Comparison of ENCODE assay signal across 15 cellular contexts in the genomic region with DNA sequence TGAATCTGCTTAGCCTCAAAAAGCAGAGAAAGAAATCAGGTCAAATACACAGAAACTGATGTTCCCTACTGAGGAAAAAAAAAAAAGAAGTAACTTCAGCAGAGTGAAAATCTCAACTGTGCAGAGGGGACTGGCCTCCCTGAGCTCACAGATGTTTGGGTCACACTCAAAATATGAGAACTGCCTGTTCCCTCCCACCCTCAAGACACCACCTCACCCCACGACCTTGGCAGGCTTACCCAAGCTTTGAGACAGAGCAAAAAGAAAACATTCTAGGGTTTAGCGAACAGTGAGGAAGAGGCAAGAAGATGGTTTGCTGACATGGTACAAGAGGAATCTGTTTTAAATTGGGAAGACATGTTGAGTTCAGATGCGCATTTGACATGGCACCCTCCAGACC. TPM values are rescaled to one million over a fixed set of nuclear protein-coding genes. Genes with fewer than 3 reads are reported as not detected.
DNase-seq lines count a peak whose midpoint lies in the region; ATAC-seq, FAIRE-seq and TF ChIP-seq lines count a peak whose summit lies in the region.
"Had no signal": no experiment of that assay in that cellular context is flagged by ENCODE, and none has a peak within 500 bp of the region (broad histone marks: within the 10 kb centered on the region; RNA-seq: fewer than 3 reads in every experiment).

No MANE protein-coding gene starts in this region.

- intact Hi-C loops in Right ventricle myocardium superior (cut with DNase I), result no loop called here
- intact Hi-C loops in prostate gland (cut with DNase I), result loop anchor here (5.0 kb wide), 1 partner anchor 51 kb away; the partner anchor contains the start of gene NID1

- no peak overlapping the region for H3K4me3 ChIP-seq in prostate gland

- FAIRE-seq in D721Med (lab: Jason Lieb, UNC), result no peak

- no peaks in the 10 kb centered on the region for H3K9me3 Mint-ChIP-seq in activated naive CD4-positive, alpha-beta T cell treated with anti-CD3 and anti-CD28 coated beads, Interleukin-2, amount 50 U/mL, for 24 hours
- H3K9me3 Mint-ChIP-seq in activated CD4-positive, alpha-beta T cell treated with anti-CD3 and anti-CD28 coated beads, Interleukin-2, amount 10 ng/mL, durations not matched to agents 7 days and 5 days, result no peaks in the 10 kb centered on the region
- H3K9me3 Mint-ChIP-seq: central memory CD8-positive, alpha-beta T cell; T-cell had no signal

- POLR2A ChIA-PET in activated CD4-positive, alpha-beta T cell treated with anti-CD3 and anti-CD28 coated beads, Interleukin-2, amount 10 ng/mL, durations not matched to agents 7 days and 5 days (lab: Charles Lee), result interaction anchor here (0.6 kb wide), 1 partner anchor 508 kb away, joined by 6 read pairs; the partner anchor contains the start of gene LGALS8

- no peaks in the 10 kb centered on the region for H3K9me3 ChIP-seq in prostate gland

- no peaks in the 10 kb centered on the region for H3K4me1 Mint-ChIP-seq in activated naive CD4-positive, alpha-beta T cell treated with anti-CD3 and anti-CD28 coated beads, Interleukin-2, amount 50 U/mL, for 24 hours
- no peaks in the 10 kb centered on the region for H3K4me1 Mint-ChIP-seq in activated CD4-positive, alpha-beta T cell treated with anti-CD3 and anti-CD28 coated beads, Interleukin-2, amount 10 ng/mL, durations not matched to agents 7 days and 5 days
- H3K4me1 Mint-ChIP-seq: central memory CD8-positive, alpha-beta T cell; T-cell had no signal

- no peak for DNase-seq in activated naive CD4-positive, alpha-beta T cell treated with Interleukin-2 at 50 U/mL for 16 hours
- peak; percentile 85 for DNase-seq in Right ventricle myocardium superior
- DNase-seq in prostate gland (ENCODE audit: low spot score), result no peak
- no peak for DNase-seq in D341Med (ENCODE audit: low spot score)
- no peak for DNase-seq in D721Med (ENCODE audit: insufficient read length, low spot score)
- no peak for DNase-seq in activated CD4-positive, alpha-beta T cell treated with anti-CD3 and anti-CD28 coated beads, Interleukin-2, amount 10 ng/mL, durations not matched to agents 7 days and 5 days
- DNase-seq: activated CD4-positive, alpha-beta T cell treated with anti-CD3 and anti-CD28 coated beads for 4 hours; MM.1S; stimulated activated CD4-positive, alpha-beta T cell treated with anti-CD3 and anti-CD28 coated beads, Interleukin-4, amount 100 ng/mL, for 1 hour; stimulated activated naive CD4-positive, alpha-beta T cell treated with Interleukin-2 at 50 U/mL for 16 hours; T-cell had no signal

- H3K36me3 ChIP-seq in prostate gland, result no peaks in the 10 kb centered on the region

- CTCF ChIA-PET in activated CD4-positive, alpha-beta T cell treated with anti-CD3 and anti-CD28 coated beads, Interleukin-2, amount 10 ng/mL, durations not matched to agents 7 days and 5 days (lab: Charles Lee), result interaction anchor here (0.6 to 1.3 kb wide), 2 partner anchors 10 to 375 kb away, joined by 4 read pairs; no protein-coding TSS in a partner anchor

- H3K4me3 Mint-ChIP-seq in activated naive CD4-positive, alpha-beta T cell treated with anti-CD3 and anti-CD28 coated beads, Interleukin-2, amount 50 U/mL, for 24 hours, result no peak overlapping the region
- H3K4me3 Mint-ChIP-seq in activated CD4-positive, alpha-beta T cell treated with anti-CD3 and anti-CD28 coated beads, Interleukin-2, amount 10 ng/mL, durations not matched to agents 7 days and 5 days, result no peak overlapping the region
- H3K4me3 Mint-ChIP-seq: central memory CD8-positive, alpha-beta T cell; T-cell had no signal

- H3K27me3 ChIP-seq in prostate gland (replicated peaks; ENCODE audit: insufficient read depth), result no peaks in the 10 kb centered on the region

- no peak for TF ChIP-seq POLR2A in prostate gland (IDR thresholded peaks at IDR 0.05)

- H3K27ac ChIP-seq in prostate gland, result peak overlapping the region; percentile 69 to 72
- H3K27ac ChIP-seq: 22Rv1 had no signal

- no peaks in the 10 kb centered on the region for H3K36me3 Mint-ChIP-seq in activated naive CD4-positive, alpha-beta T cell treated with anti-CD3 and anti-CD28 coated beads, Interleukin-2, amount 50 U/mL, for 24 hours
- no peaks in the 10 kb centered on the region for H3K36me3 Mint-ChIP-seq in activated CD4-positive, alpha-beta T cell treated with anti-CD3 and anti-CD28 coated beads, Interleukin-2, amount 10 ng/mL, durations not matched to agents 7 days and 5 days (ENCODE audit: low read depth)
- H3K36me3 Mint-ChIP-seq: T-cell had no signal

- peak; percentile 53 for ATAC-seq in Right ventricle myocardium superior (ENCODE audit: poor library complexity)
- no peak for ATAC-seq in SK-N-SH treated with all-trans-retinoic acid at 6 μM for 48 hours
- ATAC-seq: T-cell had no signal

- no peak for TF ChIP-seq CTCF in prostate gland (IDR thresholded peaks at IDR 0.05)
- no peak for TF ChIP-seq CTCF in D721Med (IDR thresholded peaks at IDR 0.05; ENCODE audit: insufficient read depth, missing control alignments)

- no peaks in the 10 kb centered on the region for H3K4me1 ChIP-seq in prostate gland (replicated peaks)

- peak overlapping the region; percentile 19 for H3K27ac Mint-ChIP-seq in activated naive CD4-positive, alpha-beta T cell treated with anti-CD3 and anti-CD28 coated beads, Interleukin-2, amount 50 U/mL, for 24 hours
- no peak overlapping the region for H3K27ac Mint-ChIP-seq in activated CD4-positive, alpha-beta T cell treated with anti-CD3 and anti-CD28 coated beads, Interleukin-2, amount 10 ng/mL, durations not matched to agents 7 days and 5 days
- H3K27ac Mint-ChIP-seq: T-cell had no signal

- no peaks in the 10 kb centered on the region for H3K27me3 Mint-ChIP-seq in activated naive CD4-positive, alpha-beta T cell treated with anti-CD3 and anti-CD28 coated beads, Interleukin-2, amount 50 U/mL, for 24 hours
- peaks cover 10% of the 10 kb centered on the region for H3K27me3 Mint-ChIP-seq in activated CD4-positive, alpha-beta T cell treated with anti-CD3 and anti-CD28 coated beads, Interleukin-2, amount 10 ng/mL, durations not matched to agents 7 days and 5 days
- H3K27me3 Mint-ChIP-seq: central memory CD8-positive, alpha-beta T cell had no signal

- WGBS in prostate gland, result 55% methylated on average over 3 of the region's 3 CpGs

TF ChIP-seq in SK-N-SH treated with all-trans-retinoic acid at 6 μM for 48 hours, 23 proteins besides CTCF, POLR2A, EP300 and RAD21 (continues in another document):
- TF ChIP-seq CSRNP3 (CRISPR knock-in tag; IDR thresholded peaks at IDR 0.05) (no peak), PPARA (CRISPR knock-in tag; IDR thresholded peaks at IDR 0.05; ENCODE audit: borderline replicate concordance) (no peak), ZNF565 (CRISPR knock-in tag; conservative IDR thresholded peaks at IDR 0.05; ENCODE audit: low read depth) (no peak), SNAI2 (CRISPR knock-in tag; IDR thresholded peaks at IDR 0.05) (no peak), ZNF70 (CRISPR knock-in tag; IDR thresholded peaks at IDR 0.05) (no peak), ISL1 (CRISPR knock-in tag; IDR thresholded peaks at IDR 0.05) (no peak), CSDC2 (CRISPR knock-in tag; IDR thresholded peaks at IDR 0.05) (no peak), BACH2 (CRISPR knock-in tag; IDR thresholded peaks at IDR 0.05; ENCODE audit: borderline replicate concordance) (no peak), CREB5 (CRISPR knock-in tag; IDR thresholded peaks at IDR 0.05; ENCODE audit: low read depth) (no peak), ARNTL (CRISPR knock-in tag; IDR thresholded peaks at IDR 0.05; ENCODE audit: borderline replicate concordance, low read depth) (no peak), OSR1 (CRISPR knock-in tag; IDR thresholded peaks at IDR 0.05) (no peak), TCF4 (CRISPR knock-in tag; IDR thresholded peaks at IDR 0.05; ENCODE audit: borderline replicate concordance) (no peak)
- TF ChIP-seq, protein P1, sequence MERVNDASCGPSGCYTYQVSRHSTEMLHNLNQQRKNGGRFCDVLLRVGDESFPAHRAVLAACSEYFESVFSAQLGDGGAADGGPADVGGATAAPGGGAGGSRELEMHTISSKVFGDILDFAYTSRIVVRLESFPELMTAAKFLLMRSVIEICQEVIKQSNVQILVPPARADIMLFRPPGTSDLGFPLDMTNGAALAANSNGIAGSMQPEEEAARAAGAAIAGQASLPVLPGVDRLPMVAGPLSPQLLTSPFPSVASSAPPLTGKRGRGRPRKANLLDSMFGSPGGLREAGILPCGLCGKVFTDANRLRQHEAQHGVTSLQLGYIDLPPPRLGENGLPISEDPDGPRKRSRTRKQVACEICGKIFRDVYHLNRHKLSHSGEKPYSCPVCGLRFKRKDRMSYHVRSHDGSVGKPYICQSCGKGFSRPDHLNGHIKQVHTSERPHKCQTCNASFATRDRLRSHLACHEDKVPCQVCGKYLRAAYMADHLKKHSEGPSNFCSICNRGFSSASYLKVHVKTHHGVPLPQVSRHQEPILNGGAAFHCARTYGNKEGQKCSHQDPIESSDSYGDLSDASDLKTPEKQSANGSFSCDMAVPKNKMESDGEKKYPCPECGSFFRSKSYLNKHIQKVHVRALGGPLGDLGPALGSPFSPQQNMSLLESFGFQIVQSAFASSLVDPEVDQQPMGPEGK (CRISPR knock-in tag; IDR thresholded peaks at IDR 0.05; ENCODE audit: borderline replicate concordance), result no peak

RNA-seq across cellular contexts. Expression of gene NID1, which starts 48.8 kb away (rescaled TPM):
- total RNA-seq in Right ventricle myocardium superior, result 51.2 TPM
- total RNA-seq in prostate gland, result 10 to 100 TPM; 21.6 to 74.9 TPM
- total RNA-seq in activated CD4-positive, alpha-beta T cell treated with anti-CD3 and anti-CD28 coated beads, Interleukin-2, amount 10 ng/mL, durations not matched to agents 7 days and 5 days, result under 1 TPM in 1 of 2 experiments, not detected in 1; 0.08 TPM

Comparison
In these comparisons a context has a peak if more than half of its experiments do, and no peak if none do; other contexts are left out.
1. RNA of gene NID1, which starts 48.8 kb away (total RNA-seq): 21.6 to 74.9 TPM in prostate gland and 51.2 TPM in Right ventricle myocardium superior (single experiment); 0.08 TPM in activated CD4-positive, alpha-beta T cell treated with anti-CD3 and anti-CD28 coated beads, Interleukin-2, amount 10 ng/mL, durations not matched to agents 7 days and 5 days; every median in the first group is over 10 times any median in the second.